In genomic region chr17:27222515-27222914, GRCh38 we compare ENCODE assay signal across 7 cellular contexts.
"Had no signal": no experiment of that assay in that cellular context is flagged by ENCODE, and none has a peak within 500 bp of the region (broad histone marks: within the 10 kb centered on the region; RNA-seq: fewer than 3 reads in every experiment).

No MANE protein-coding gene starts in this region.

- H3K27ac Mint-ChIP-seq: GM23338, H9, HFFc6 had no signal

- H3K4me3 ChIP-seq: GM23338 had no signal

- H3K27me3 Mint-ChIP-seq: IgD-negative memory B cell had no signal

- DNase-seq: H9, HCEC 1CT, HFFc6 had no signal

- H3K27ac ChIP-seq: HL-60 had no signal

- H3K4me3 Mint-ChIP-seq: GM23338, H9, HFFc6, IgD-negative memory B cell had no signal

- H3K4me1 Mint-ChIP-seq: GM23338, H9 had no signal

- ATAC-seq: GM23338, HepG2 had no signal

- H3K9me3 Mint-ChIP-seq: HFFc6 had no signal
